8 cellular contexts compared by ENCODE assay signal in the genomic region with DNA sequence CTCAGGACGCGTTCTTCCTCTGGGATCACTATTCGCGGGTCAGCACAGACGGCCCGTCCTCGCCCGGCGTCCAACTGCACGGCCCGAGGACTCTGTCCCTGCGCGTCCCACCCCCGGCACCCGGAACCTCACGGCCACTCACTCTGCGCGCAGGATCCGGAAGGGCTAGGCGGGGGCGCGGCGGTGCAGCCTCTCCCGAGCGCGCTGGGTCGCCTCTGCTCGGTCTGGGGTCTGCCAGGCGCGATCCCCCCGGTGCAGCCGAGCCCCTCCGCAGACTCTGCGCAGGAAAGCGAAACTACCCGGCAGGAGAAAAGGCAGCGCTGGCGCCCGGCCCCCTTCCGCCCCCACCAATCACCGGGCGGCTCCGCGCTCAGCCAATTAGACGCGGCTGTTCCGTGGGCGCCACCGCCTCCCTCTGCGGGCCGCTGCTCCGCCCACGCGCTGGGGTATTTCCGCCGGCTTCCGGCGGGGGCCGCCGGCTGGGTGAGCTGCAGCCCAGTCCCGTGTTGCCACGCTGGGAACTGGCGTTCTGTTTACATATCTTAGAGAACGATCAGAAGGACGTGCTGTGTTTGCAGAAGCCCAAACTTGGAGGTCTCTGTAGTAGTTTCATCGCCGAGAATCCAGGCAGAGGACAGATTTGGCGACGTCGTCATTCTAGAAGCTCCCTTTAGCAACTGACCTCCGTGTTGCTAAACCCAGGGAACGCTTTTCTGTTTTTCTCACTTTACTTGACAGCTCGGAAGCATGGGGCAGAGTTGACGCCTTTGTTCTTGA. TPM values are rescaled to one million over a fixed set of nuclear protein-coding genes. Genes with fewer than 3 reads are reported as not detected.
DNase-seq lines count a peak whose midpoint lies in the region; ATAC-seq and TF ChIP-seq lines count a peak whose summit lies in the region.

A gene (minus strand): TSS at position 296 of the 777 bp plus-strand sequence. CDS start 4,168 bp downstream, outside the sequence.

- H3K9me3 ChIP-seq in duodenal mucosa (ENCODE audit: control insufficient read depth in 1 of 2, low read length in 2 of 2): no peaks in the 10 kb centered on the region

- DNase-seq in CD1c-positive myeloid dendritic cell (ENCODE audit: extremely low spot score): peak; percentile 98
- peak; percentile 94 for DNase-seq in NCI-H748 treated with DMSO at 0.1 percent for 48 hours (lab: John Stamatoyannopoulos, UW)
- peak; percentile 95 for DNase-seq in activated CD4-positive, alpha-beta T cell treated with anti-CD3 and anti-CD28 coated beads, Interleukin-2, amount 50 U/mL, for 4 hours
- peak; percentile 85 to 98 for DNase-seq in lower leg skin (ENCODE audit: low spot score in 2 of 2)
- peak; percentile 96 to 98 for DNase-seq in stimulated activated CD4-positive, alpha-beta T cell treated with anti-CD3 and anti-CD28 coated beads, Interleukin-4, amount 100 ng/mL, for 4 hours

- peaks cover 12 to 19% of the 10 kb centered on the region in 2 donors for H3K36me3 ChIP-seq in duodenal mucosa (ENCODE audit: control insufficient read depth in 1 of 2, insufficient read depth in 2 of 2, low read length in 2 of 2)

- H3K9ac ChIP-seq in duodenal mucosa (ENCODE audit: low read depth in 1 of 2, low read length in 2 of 2): peak within 1 kb of the TSS; percentile 83 to 99

- peak within 1 kb of the TSS; percentile 86 for H3K27ac ChIP-seq in duodenal mucosa (ENCODE audit: low read depth, low read length)

- no peaks in the 10 kb centered on the region for H3K27me3 ChIP-seq in duodenal mucosa (ENCODE audit: control insufficient read depth in 1 of 2, insufficient read depth in 2 of 2, low read length in 2 of 2)

- peak in 1 of 2 donors; percentile 21 for TF ChIP-seq POLR2A in lower leg skin (IDR thresholded peaks at IDR 0.05)

- ATAC-seq in GM19372 (IDR thresholded peaks at IDR 0.05; ENCODE audit: low read depth, unreplicated experiment) (peak; percentile 83), HG03521 (IDR thresholded peaks at IDR 0.05; ENCODE audit: unreplicated experiment) (peak; percentile 79)

- WGBS in lower leg skin, 2 donors: 0% methylated on average over 51 to 59 of the region's 74 CpGs

- intact Hi-C loops in lower leg skin (cut with DNase I; ENCODE audit: low total_unique reads): no loop called here

- H3K4me3 ChIP-seq in duodenal mucosa (ENCODE audit: low read depth in 1 of 2, low read length in 2 of 2) (peak within 1 kb of the TSS; percentile 91 to 99), lower leg skin (ENCODE audit: low read depth, poor library complexity, severe bottlenecking) (peak within 1 kb of the TSS; percentile 86)

- no peak for TF ChIP-seq CTCF in lower leg skin (IDR thresholded peaks at IDR 0.05)

- peaks cover 23 to 27% of the 10 kb centered on the region in 2 donors for H3K4me1 ChIP-seq in duodenal mucosa (ENCODE audit: control insufficient read depth in 1 of 2, insufficient read depth in 2 of 2, low read length in 2 of 2)

RNA-seq across cellular contexts. Expression of the gene that starts here (rescaled TPM):
- total RNA-seq in lower leg skin: 10 to 100 TPM; 37.5 to 55.6 (median 45.5) TPM

Comparison
In these comparisons a context has a peak if more than half of its experiments do, and no peak if none do; other contexts are left out.
1. Peak in every context shown above with its lines: DNase-seq, ATAC-seq, H3K4me3 ChIP-seq and H3K27ac ChIP-seq.